Comparison of ENCODE assay signal across 19 cellular contexts in the genomic region with DNA sequence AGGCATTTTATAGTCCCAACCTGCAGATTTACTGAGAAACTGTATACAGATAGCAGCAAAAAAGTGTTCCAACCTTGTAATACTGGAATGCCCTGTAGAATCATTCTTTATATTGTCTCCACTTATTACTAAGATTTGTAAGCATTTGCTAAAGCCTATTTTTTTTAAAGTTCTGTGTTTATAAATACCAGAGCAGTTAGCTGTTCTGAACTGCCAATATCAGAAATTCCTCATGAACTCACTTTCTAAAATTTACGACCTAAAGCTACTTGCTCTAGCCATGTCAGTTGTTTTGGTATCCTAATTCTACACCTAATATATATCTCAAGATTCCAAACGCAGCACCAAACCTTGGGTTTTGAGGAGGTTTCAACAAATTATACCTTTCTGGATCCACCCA.
DNase-seq lines count a peak whose midpoint lies in the region; FAIRE-seq and TF ChIP-seq lines count a peak whose summit lies in the region.
"Had no signal": no experiment of that assay in that cellular context is flagged by ENCODE, and none has a peak within 500 bp of the region (broad histone marks: within the 10 kb centered on the region; RNA-seq: fewer than 3 reads in every experiment).

No MANE protein-coding gene starts in this region.

- in situ Hi-C loops in astrocyte of the spinal cord (cut with HindIII; ENCODE audit: low sequenced_read_pairs) = no loop called here

- DNase-seq in AG10803 (ENCODE audit: low read depth) (peak; percentile 41), GM12892 (ENCODE audit: insufficient read length) (no peak), astrocyte of the spinal cord (ENCODE audit: low read depth, low spot score) (peak; percentile 12), kidney glomerular epithelial cell (lab: John Stamatoyannopoulos, UW) (peak; percentile 2), NCI-H2171 treated with DMSO at 0.1 percent for 48 hours (lab: John Stamatoyannopoulos, UW) (no peak), MG63 (no peak)
- no peak for DNase-seq in activated CD4-positive, alpha-beta T cell treated with anti-CD3 and anti-CD28 coated beads for 1 hour
- DNase-seq: activated CD4-positive, alpha-beta memory T cell treated with anti-CD3 and anti-CD28 coated beads for 36 hours; activated naive CD4-positive, alpha-beta T cell; activated T-cell treated with anti-CD3 and anti-CD28 coated beads, Interleukin-2, amount 50 U/mL, for 1 hour; anterior cingulate cortex; caudate nucleus; CD4-positive, alpha-beta memory T cell; DMS 273 treated with DMSO at 0.1 percent for 48 hours; KBM-7; NCI-H146; NCI-H526 treated with DMSO at 0.1 percent for 48 hours; T-helper 9 cell had no signal

- no peaks in the 10 kb centered on the region for H3K27me3 ChIP-seq in MG63

- TF ChIP-seq POLR2A in GM12892 (IDR thresholded peaks at IDR 0.05; ENCODE audit: low read depth, low read length) = no peak

- peaks cover 8% of the 10 kb centered on the region for H3K36me3 ChIP-seq in MG63

- no peaks in the 10 kb centered on the region for H3K9me3 ChIP-seq in MG63

- peak; percentile 33 for FAIRE-seq in GM12892 (lab: Jason Lieb, UNC)
- FAIRE-seq: G401.6 had no signal

- TF ChIP-seq CTCF in AG10803 (conservative IDR thresholded peaks at IDR 0.05; ENCODE audit: low read length) = no peak
- no peak for TF ChIP-seq CTCF in astrocyte of the spinal cord (IDR thresholded peaks at IDR 0.05; ENCODE audit: low read depth, low read length)

- H3K4me3 ChIP-seq in AG10803 (ENCODE audit: low read length) = no peak overlapping the region
- H3K4me3 ChIP-seq in astrocyte of the spinal cord (ENCODE audit: low read depth, low read length) = no peak overlapping the region
- H3K4me3 ChIP-seq in MG63 = no peak overlapping the region

Comparison
In these comparisons a context has a peak if more than half of its experiments do, and no peak if none do; other contexts are left out.
1. DNase-seq: peak in AG10803 (single experiment), astrocyte of the spinal cord (single experiment) and kidney glomerular epithelial cell (single experiment); none in GM12892 (single experiment), NCI-H2171 treated with DMSO at 0.1 percent for 48 hours (single experiment), MG63 (single experiment) and activated CD4-positive, alpha-beta T cell treated with anti-CD3 and anti-CD28 coated beads for 1 hour (single experiment).